30 cellular contexts compared by ENCODE assay signal in genomic region chr12:5908251-5908650, GRCh38. TPM values are rescaled to one million over a fixed set of nuclear protein-coding genes. Genes with fewer than 3 reads are reported as not detected.
"Had no signal": no experiment of that assay in that cellular context is flagged by ENCODE, and none has a peak within 500 bp of the region (broad histone marks: within the 10 kb centered on the region; RNA-seq: fewer than 3 reads in every experiment).

No MANE protein-coding gene starts in this region.

- H3K4me1 ChIP-seq: adrenal gland, ascending aorta, foreskin keratinocyte, gastrocnemius medialis, heart left ventricle had no signal

- ATAC-seq: activated naive CD8-positive, alpha-beta T cell treated with anti-CD3 and anti-CD28 coated beads, Interleukin-2, amount 50 U/mL, for 24 hours; esophagus mucosa; foreskin keratinocyte; gastrocnemius medialis; heart left ventricle; T-helper 17 cell had no signal

- H3K9me3 ChIP-seq: adrenal gland, ascending aorta, gastrocnemius medialis, heart left ventricle had no signal

- H3K27ac Mint-ChIP-seq: activated CD4-positive, alpha-beta memory T cell treated with anti-CD3 and anti-CD28 coated beads, Interleukin-2, amount 10 ng/mL, durations not matched to agents 7 days and 5 days; activated CD4-positive, alpha-beta T cell treated with anti-CD3 and anti-CD28 coated beads, Interleukin-2, amount 10 ng/mL, durations not matched to agents 7 days and 5 days; activated naive CD4-positive, alpha-beta T cell treated with anti-CD3 and anti-CD28 coated beads for 36 hours; activated naive CD4-positive, alpha-beta T cell treated with anti-CD3 and anti-CD28 coated beads, Interleukin-2, amount 50 U/mL, for 24 hours; activated naive CD8-positive, alpha-beta T cell treated with anti-CD3 and anti-CD28 coated beads for 36 hours; activated naive CD8-positive, alpha-beta T cell treated with anti-CD3 and anti-CD28 coated beads, Interleukin-2, amount 50 U/mL, for 24 hours; activated T-helper 1 cell treated with anti-CD3 and anti-CD28 coated beads, Interleukin-12 subunit alpha, Interleukin-12 subunit beta, Interleukin-2, Interleukin-4 antibody, amounts not matched to agents 30 ng/mL and 10 ng/mL and 1 ng/mL, durations not matched to agents 14 hours and 24 hours and 36 hours; activated T-helper 2 cell treated with anti-CD3 and anti-CD28 coated beads, Interferon-gamma antibody, Interleukin-2, Interleukin-4, amounts not matched to agents 10 μg/mL and 5 μg/mL and 100 μg/mL, durations not matched to agents 14 hours and 24 hours and 36 hours; brain; T-helper 17 cell; T-helper 2 cell treated with Interferon-gamma antibody and Interleukin-4, amounts not matched to agents 5 μg/mL and 100 μg/mL, for 36 hours had no signal

- H3K36me3 Mint-ChIP-seq: activated naive CD4-positive, alpha-beta T cell treated with anti-CD3 and anti-CD28 coated beads, Interleukin-2, amount 50 U/mL, for 24 hours; activated naive CD8-positive, alpha-beta T cell treated with anti-CD3 and anti-CD28 coated beads for 36 hours; brain had no signal

- H3K36me3 ChIP-seq: adrenal gland, ascending aorta, gastrocnemius medialis had no signal

- H3K27ac ChIP-seq: adrenal gland, ascending aorta, foreskin keratinocyte, gastrocnemius medialis, heart left ventricle had no signal

- H3K4me1 Mint-ChIP-seq: activated CD4-positive, alpha-beta memory T cell treated with anti-CD3 and anti-CD28 coated beads, Interleukin-2, amount 10 ng/mL, durations not matched to agents 7 days and 5 days; activated CD4-positive, alpha-beta T cell treated with anti-CD3 and anti-CD28 coated beads, Interleukin-2, amount 10 ng/mL, durations not matched to agents 7 days and 5 days; activated naive CD4-positive, alpha-beta T cell treated with anti-CD3 and anti-CD28 coated beads, Interleukin-2, amount 50 U/mL, for 24 hours; activated naive CD8-positive, alpha-beta T cell treated with anti-CD3 and anti-CD28 coated beads for 36 hours; activated naive CD8-positive, alpha-beta T cell treated with anti-CD3 and anti-CD28 coated beads, Interleukin-2, amount 50 U/mL, for 24 hours; central memory CD8-positive, alpha-beta T cell; T-helper 17 cell had no signal

- H3K27me3 ChIP-seq: adrenal gland, ascending aorta, foreskin keratinocyte, gastrocnemius medialis had no signal

- DNase-seq: activated CD4-positive, alpha-beta memory T cell treated with anti-CD3 and anti-CD28 coated beads, Interleukin-2, amount 10 ng/mL, durations not matched to agents 7 days and 5 days; activated CD4-positive, alpha-beta T cell treated with anti-CD3 and anti-CD28 coated beads for 1 hour; activated CD4-positive, alpha-beta T cell treated with anti-CD3 and anti-CD28 coated beads for 4 hours; activated CD4-positive, alpha-beta T cell treated with anti-CD3 and anti-CD28 coated beads, Interleukin-2, amount 10 ng/mL, durations not matched to agents 7 days and 5 days; activated CD4-positive, alpha-beta T cell treated with anti-CD3 and anti-CD28 coated beads, Interleukin-2, amount 50 U/mL, for 4 hours; activated CD8-positive, alpha-beta memory T cell treated with anti-CD3 and anti-CD28 coated beads, Interleukin-2, amount 50 U/mL, for 4 hours; activated effector memory CD4-positive, alpha-beta T cell treated with anti-CD3 and anti-CD28 coated beads, Interleukin-2, amount 50 U/mL, for 16 hours; activated naive CD4-positive, alpha-beta T cell treated with anti-CD3 and anti-CD28 coated beads for 36 hours; activated naive CD8-positive, alpha-beta T cell treated with anti-CD3 and anti-CD28 coated beads for 36 hours; activated naive CD8-positive, alpha-beta T cell treated with anti-CD3 and anti-CD28 coated beads, Interleukin-2, amount 50 U/mL, for 24 hours; activated T-cell treated with anti-CD3 and anti-CD28 coated beads, Interleukin-2, amount 50 U/mL, for 1 hour; activated T-cell treated with anti-CD3 and anti-CD28 coated beads, Interleukin-2, amount 50 U/mL, for 48 hours; amygdala; effector CD8-positive, alpha-beta T cell; foreskin keratinocyte; gastrocnemius medialis; glutamatergic neuron; heart left ventricle; T-helper 1 cell; T-helper 17 cell had no signal

- H3K4me3 Mint-ChIP-seq: activated CD4-positive, alpha-beta memory T cell treated with anti-CD3 and anti-CD28 coated beads, Interleukin-2, amount 10 ng/mL, durations not matched to agents 7 days and 5 days; activated CD4-positive, alpha-beta T cell treated with anti-CD3 and anti-CD28 coated beads, Interleukin-2, amount 10 ng/mL, durations not matched to agents 7 days and 5 days; activated naive CD4-positive, alpha-beta T cell treated with anti-CD3 and anti-CD28 coated beads for 36 hours; activated naive CD4-positive, alpha-beta T cell treated with anti-CD3 and anti-CD28 coated beads, Interleukin-2, amount 50 U/mL, for 24 hours; activated naive CD8-positive, alpha-beta T cell treated with anti-CD3 and anti-CD28 coated beads for 36 hours; activated naive CD8-positive, alpha-beta T cell treated with anti-CD3 and anti-CD28 coated beads, Interleukin-2, amount 50 U/mL, for 24 hours; activated T-helper 1 cell treated with anti-CD3 and anti-CD28 coated beads, Interleukin-12 subunit alpha, Interleukin-12 subunit beta, Interleukin-2, Interleukin-4 antibody, amounts not matched to agents 30 ng/mL and 10 ng/mL and 1 ng/mL, durations not matched to agents 14 hours and 24 hours and 36 hours; brain; central memory CD8-positive, alpha-beta T cell; T-helper 17 cell; T-helper 2 cell treated with Interferon-gamma antibody and Interleukin-4, amounts not matched to agents 5 μg/mL and 100 μg/mL, for 36 hours had no signal

- H3K9me3 Mint-ChIP-seq: activated CD4-positive, alpha-beta memory T cell treated with anti-CD3 and anti-CD28 coated beads, Interleukin-2, amount 10 ng/mL, durations not matched to agents 7 days and 5 days; activated CD4-positive, alpha-beta T cell treated with anti-CD3 and anti-CD28 coated beads, Interleukin-2, amount 10 ng/mL, durations not matched to agents 7 days and 5 days; activated naive CD4-positive, alpha-beta T cell treated with anti-CD3 and anti-CD28 coated beads for 36 hours; activated naive CD4-positive, alpha-beta T cell treated with anti-CD3 and anti-CD28 coated beads, Interleukin-2, amount 50 U/mL, for 24 hours; activated naive CD8-positive, alpha-beta T cell treated with anti-CD3 and anti-CD28 coated beads for 36 hours; activated naive CD8-positive, alpha-beta T cell treated with anti-CD3 and anti-CD28 coated beads, Interleukin-2, amount 50 U/mL, for 24 hours; activated T-helper 1 cell treated with anti-CD3 and anti-CD28 coated beads, Interleukin-12 subunit alpha, Interleukin-12 subunit beta, Interleukin-2, Interleukin-4 antibody, amounts not matched to agents 30 ng/mL and 10 ng/mL and 1 ng/mL, durations not matched to agents 14 hours and 24 hours and 36 hours; activated T-helper 2 cell treated with anti-CD3 and anti-CD28 coated beads, Interferon-gamma antibody, Interleukin-2, Interleukin-4, amounts not matched to agents 10 μg/mL and 5 μg/mL and 100 μg/mL, durations not matched to agents 14 hours and 24 hours and 36 hours; brain; central memory CD8-positive, alpha-beta T cell; T-helper 2 cell treated with Interferon-gamma antibody and Interleukin-4, amounts not matched to agents 5 μg/mL and 100 μg/mL, for 36 hours had no signal

- H3K4me3 ChIP-seq: adrenal gland, ascending aorta, gastrocnemius medialis, heart left ventricle had no signal

RNA-seq across cellular contexts. Expression of gene ANO2, which starts 36.8 kb away (rescaled TPM):
- total RNA-seq: activated CD4-positive, alpha-beta memory T cell treated with anti-CD3 and anti-CD28 coated beads, Interleukin-2, amount 10 ng/mL, durations not matched to agents 7 days and 5 days; activated CD4-positive, alpha-beta T cell treated with anti-CD3 and anti-CD28 coated beads, Interleukin-2, amount 10 ng/mL, durations not matched to agents 7 days and 5 days; activated naive CD4-positive, alpha-beta T cell treated with anti-CD3 and anti-CD28 coated beads for 36 hours; activated naive CD8-positive, alpha-beta T cell treated with anti-CD3 and anti-CD28 coated beads for 36 hours; activated T-helper 1 cell treated with anti-CD3 and anti-CD28 coated beads, Interleukin-12 subunit alpha, Interleukin-12 subunit beta, Interleukin-2, Interleukin-4 antibody, amounts not matched to agents 30 ng/mL and 10 ng/mL and 1 ng/mL, durations not matched to agents 14 hours and 24 hours and 36 hours; activated T-helper 2 cell treated with anti-CD3 and anti-CD28 coated beads, Interferon-gamma antibody, Interleukin-2, Interleukin-4, amounts not matched to agents 10 μg/mL and 5 μg/mL and 100 μg/mL, durations not matched to agents 14 hours and 24 hours and 36 hours; bronchial epithelial cell; foreskin keratinocyte had no signal
